In genomic region chr21:24428539-24429186, GRCh38 we compare ENCODE assay signal across 8 cellular contexts.
DNase-seq lines count a peak whose midpoint lies in the region; ATAC-seq, FAIRE-seq and TF ChIP-seq lines count a peak whose summit lies in the region.

No MANE protein-coding gene starts in this region.

- H3K27ac ChIP-seq in SJCRH30, result no peak overlapping the region

- DNase-seq in GM12891 (ENCODE audit: insufficient read length, low spot score) (no peak), GM19240 (ENCODE audit: insufficient read length, low spot score) (no peak), SJCRH30 (no peak), Right ventricle myocardium superior (no peak)

- H3K27me3 Mint-ChIP-seq in dendritic cell treated with granulocyte-macrophage colony-stimulating factor and Interleukin-4, amounts not matched to agents 40 ng/mL and 50 ng/mL, for 4 days, result peaks cover 4% of the 10 kb centered on the region

- H3K27ac Mint-ChIP-seq in dendritic cell treated with granulocyte-macrophage colony-stimulating factor and Interleukin-4, amounts not matched to agents 40 ng/mL and 50 ng/mL, for 4 days, result no peak overlapping the region

- no peaks in the 10 kb centered on the region for H3K4me1 ChIP-seq in SJCRH30

- no peak overlapping the region for H3K4me3 ChIP-seq in SJCRH30

- no peaks in the 10 kb centered on the region for H3K36me3 Mint-ChIP-seq in dendritic cell treated with granulocyte-macrophage colony-stimulating factor and Interleukin-4, amounts not matched to agents 40 ng/mL and 50 ng/mL, for 4 days (ENCODE audit: low read depth)

- peaks cover 24% of the 10 kb centered on the region for H3K4me1 Mint-ChIP-seq in dendritic cell treated with granulocyte-macrophage colony-stimulating factor and Interleukin-4, amounts not matched to agents 40 ng/mL and 50 ng/mL, for 4 days (ENCODE audit: low read depth)

- intact Hi-C loops in dendritic cell treated with granulocyte-macrophage colony-stimulating factor and Interleukin-4, amounts not matched to agents 40 ng/mL and 50 ng/mL, for 4 days (cut with micrococcal nuclease), result no loop called here
- intact Hi-C loops in Right ventricle myocardium superior (cut with DNase I), result no loop called here

- H3K36me3 ChIP-seq in SJCRH30, result no peaks in the 10 kb centered on the region

- no peaks in the 10 kb centered on the region for H3K27me3 ChIP-seq in SJCRH30

- peak overlapping the region; percentile 52 for H3K4me3 Mint-ChIP-seq in dendritic cell treated with granulocyte-macrophage colony-stimulating factor and Interleukin-4, amounts not matched to agents 40 ng/mL and 50 ng/mL, for 4 days

- peak; percentile 65; the same call in 1 of the 2 replicates for TF ChIP-seq POLR2A in GM12891 (IDR thresholded peaks at IDR 0.05; ENCODE audit: low read depth, low read length)

- no peaks in the 10 kb centered on the region for H3K9me3 Mint-ChIP-seq in dendritic cell treated with granulocyte-macrophage colony-stimulating factor and Interleukin-4, amounts not matched to agents 40 ng/mL and 50 ng/mL, for 4 days

- peak; percentile 61 for FAIRE-seq in GM12891 (lab: Jason Lieb, UNC)

- ATAC-seq in GM21367 (IDR thresholded peaks at IDR 0.05; ENCODE audit: unreplicated experiment) (peak; percentile 91), HG03558 (IDR thresholded peaks at IDR 0.05; ENCODE audit: extremely low read depth, unreplicated experiment) (peak; percentile 64), esophagus mucosa (no peak), Right ventricle myocardium superior (ENCODE audit: poor library complexity) (no peak)

- no peaks in the 10 kb centered on the region for H3K9me3 ChIP-seq in SJCRH30 (replicated peaks)

TF ChIP-seq in GM12891, 5 proteins besides CTCF, POLR2A, EP300 and RAD21:
- peak; percentile 58 for TF ChIP-seq SPI1 (IDR thresholded peaks at IDR 0.05; ENCODE audit: low read depth, low read length)
- TF ChIP-seq POLR2AphosphoS5 (IDR thresholded peaks at IDR 0.05; ENCODE audit: low read depth, low read length), result peak; percentile 37; the same call in 1 of the 2 replicates
- TF ChIP-seq POU2F2 (IDR thresholded peaks at IDR 0.05; ENCODE audit: low read depth, low read length), result no peak

Comparison
In these comparisons a context has a peak if more than half of its experiments do, and no peak if none do; other contexts are left out.
1. ATAC-seq: peak in GM21367 (single experiment) and HG03558 (single experiment); none in esophagus mucosa (single experiment) and Right ventricle myocardium superior (single experiment).